ENCODE assay signal across 34 cellular contexts in the genomic region with DNA sequence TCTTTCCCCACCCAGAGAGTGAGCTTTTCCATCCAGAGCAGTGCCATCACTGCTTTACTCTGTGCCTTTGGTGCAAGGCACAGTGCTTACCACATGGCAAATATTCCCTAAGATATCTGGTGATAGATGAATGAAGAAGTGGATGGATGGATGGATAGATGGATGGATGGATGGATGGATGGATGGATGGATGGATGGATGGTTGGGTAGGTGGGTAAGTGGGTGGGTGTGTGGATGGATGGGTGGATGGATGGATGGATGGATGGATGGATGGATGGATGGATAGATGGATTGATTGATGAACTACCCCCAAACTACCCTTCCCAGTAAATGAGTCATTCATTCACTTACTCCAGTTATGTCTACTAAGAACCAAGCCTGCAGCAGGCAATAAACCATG. TPM values are rescaled to one million over a fixed set of nuclear protein-coding genes. Genes with fewer than 3 reads are reported as not detected.
"Had no signal": no experiment of that assay in that cellular context is flagged by ENCODE, and none has a peak within 500 bp of the region (broad histone marks: within the 10 kb centered on the region; RNA-seq: fewer than 3 reads in every experiment).

No MANE protein-coding gene starts in this region.

- H3K9me3 ChIP-seq: adrenal gland, ascending aorta, body of pancreas, breast epithelium had no signal

- H3K27me3 ChIP-seq: adrenal gland, ascending aorta, body of pancreas, brain microvascular endothelial cell, breast epithelium, cardiac muscle cell had no signal

- H3K4me3 ChIP-seq: adrenal gland, ascending aorta, body of pancreas, breast epithelium, cardiac muscle cell had no signal

- FAIRE-seq: bronchial epithelial cell had no signal

- ATAC-seq: activated naive CD4-positive, alpha-beta T cell treated with anti-CD3 and anti-CD28 coated beads, Interleukin-2, amount 50 U/mL, for 72 hours; activated naive CD8-positive, alpha-beta T cell treated with anti-CD3 and anti-CD28 coated beads, Interleukin-2, amount 50 U/mL, for 24 hours; activated T-cell treated with anti-CD3 and anti-CD28 coated beads, Interleukin-2, amount 50 U/mL, for 4 hours; activated T-cell treated with anti-CD3 and anti-CD28 coated beads, Interleukin-2, amount 50 U/mL, for 72 hours; activated T-helper 17 cell treated with anti-CD3 and anti-CD28 coated beads, Interleukin-2, amount 50 U/mL, for 72 hours; body of pancreas had no signal

- H3K27ac ChIP-seq: adrenal gland, ascending aorta, body of pancreas, brain microvascular endothelial cell, breast epithelium, cardiac muscle cell had no signal

- H3K4me1 ChIP-seq: ascending aorta, breast epithelium had no signal

- DNase-seq: activated effector memory CD4-positive, alpha-beta T cell treated with anti-CD3 and anti-CD28 coated beads, Interleukin-2, amount 50 U/mL, for 16 hours; activated effector memory CD4-positive, alpha-beta T cell treated with Interleukin-2 at 50 U/mL for 16 hours; activated gamma-delta T cell; activated gamma-delta T cell treated with Interleukin-2 at 50 U/mL for 16 hours; activated naive CD4-positive, alpha-beta T cell; activated naive CD4-positive, alpha-beta T cell treated with anti-CD3 and anti-CD28 coated beads for 36 hours; activated naive CD4-positive, alpha-beta T cell treated with anti-CD3 and anti-CD28 coated beads, Interleukin-2, amount 10 ng/mL, durations not matched to agents 7 days and 5 days; activated naive CD4-positive, alpha-beta T cell treated with anti-CD3 and anti-CD28 coated beads, Interleukin-2, amount 50 U/mL, for 16 hours; activated naive CD4-positive, alpha-beta T cell treated with Interleukin-2 at 50 U/mL for 16 hours; activated naive CD8-positive, alpha-beta T cell treated with anti-CD3 and anti-CD28 coated beads for 36 hours; activated naive CD8-positive, alpha-beta T cell treated with anti-CD3 and anti-CD28 coated beads, Interleukin-2, amount 10 ng/mL, durations not matched to agents 7 days and 5 days; activated naive CD8-positive, alpha-beta T cell treated with anti-CD3 and anti-CD28 coated beads, Interleukin-2, amount 50 U/mL, for 24 hours; activated T-cell treated with anti-CD3 and anti-CD28 coated beads, Interleukin-2, amount 50 U/mL, for 24 hours; activated T-cell treated with anti-CD3 and anti-CD28 coated beads, Interleukin-2, amount 50 U/mL, for 4 hours; activated T-cell treated with anti-CD3 and anti-CD28 coated beads, Interleukin-2, amount 50 U/mL, for 48 hours; activated T-cell treated with anti-CD3 and anti-CD28 coated beads, Interleukin-2, amount 50 U/mL, for 72 hours; adrenal gland; amniotic stem cell; amygdala; anterior cingulate cortex; aorta; body of pancreas; brain microvascular endothelial cell; caudate nucleus; central memory CD4-positive, alpha-beta T cell; cerebellar nuclear complex had no signal

- H3K36me3 ChIP-seq: adrenal gland, ascending aorta, brain microvascular endothelial cell, breast epithelium, cardiac muscle cell had no signal

RNA-seq across cellular contexts. Expression of gene SLC44A3, which starts 42.9 kb away (rescaled TPM):
- total RNA-seq: activated naive CD4-positive, alpha-beta T cell treated with anti-CD3 and anti-CD28 coated beads for 36 hours; activated naive CD4-positive, alpha-beta T cell treated with anti-CD3 and anti-CD28 coated beads, Interleukin-2, amount 50 U/mL, for 72 hours; activated naive CD8-positive, alpha-beta T cell treated with anti-CD3 and anti-CD28 coated beads for 36 hours; activated T-cell treated with anti-CD3 and anti-CD28 coated beads, Interleukin-2, amount 50 U/mL, for 72 hours; activated T-helper 1 cell treated with anti-CD3 and anti-CD28 coated beads, Interleukin-12 subunit alpha, Interleukin-12 subunit beta, Interleukin-2, Interleukin-4 antibody, amounts not matched to agents 30 ng/mL and 10 ng/mL and 1 ng/mL, durations not matched to agents 14 hours and 24 hours and 36 hours; activated T-helper 2 cell treated with anti-CD3 and anti-CD28 coated beads, Interferon-gamma antibody, Interleukin-2, Interleukin-4, amounts not matched to agents 10 μg/mL and 5 μg/mL and 100 μg/mL, durations not matched to agents 14 hours and 24 hours and 36 hours; ascending aorta had no signal
